Comparison of ENCODE assay signal across 25 cellular contexts in the genomic region with DNA sequence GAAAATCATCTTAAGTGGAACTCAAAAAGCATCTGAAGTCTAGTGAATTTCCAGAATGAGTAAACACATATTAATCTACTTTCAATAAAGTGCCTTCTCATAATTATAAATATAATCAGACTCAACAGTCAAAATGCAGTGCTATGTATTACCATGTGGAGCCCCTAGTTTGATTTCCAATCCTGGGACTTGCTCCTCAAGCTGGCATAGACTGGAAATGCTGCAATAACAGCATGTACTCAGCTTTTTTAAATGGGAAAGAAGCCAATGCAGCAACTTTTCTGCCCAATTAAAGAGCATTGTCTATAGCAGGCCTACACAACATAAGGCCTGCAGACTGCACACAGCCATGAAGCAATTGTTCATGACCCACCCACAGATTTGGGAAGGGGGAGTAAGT.
"Had no signal": no experiment of that assay in that cellular context is flagged by ENCODE, and none has a peak within 500 bp of the region (broad histone marks: within the 10 kb centered on the region; RNA-seq: fewer than 3 reads in every experiment).

No MANE protein-coding gene starts in this region.

- H3K4me2 ChIP-seq: SK-N-SH had no signal

- H3K9me3 ChIP-seq: Peyer's patch, SJSA1 had no signal

- H3K27me3 ChIP-seq: brain microvascular endothelial cell, cardiac muscle cell, Peyer's patch, SJSA1 had no signal

- H3K4me1 ChIP-seq: Peyer's patch, SJSA1 had no signal

- DNase-seq: activated CD4-positive, alpha-beta T cell treated with anti-CD3 and anti-CD28 coated beads for 36 hours; activated CD4-positive, alpha-beta T cell treated with anti-CD3 and anti-CD28 coated beads, Interleukin-2, amount 10 ng/mL, durations not matched to agents 7 days and 5 days; activated CD4-positive, alpha-beta T cell treated with anti-CD3 and anti-CD28 coated beads, Interleukin-2, amount 50 U/mL, for 48 hours; activated CD8-positive, alpha-beta T cell treated with anti-CD3 and anti-CD28 coated beads, Interleukin-2, amount 10 ng/mL, durations not matched to agents 7 days and 5 days; activated gamma-delta T cell; activated naive CD4-positive, alpha-beta T cell treated with anti-CD3 and anti-CD28 coated beads for 36 hours; activated T-cell treated with anti-CD3 and anti-CD28 coated beads, Interleukin-2, amount 50 U/mL, for 24 hours; anterior cingulate cortex; brain microvascular endothelial cell; NCI-H1092 treated with DMSO at 0.1 percent for 48 hours; NCI-H1417 treated with DMSO at 0.1 percent for 48 hours; NCI-H187 treated with DMSO at 0.1 percent for 48 hours; NCI-H2081; NCI-H2171 treated with DMSO at 0.1 percent for 48 hours; NCI-H2227 treated with DMSO at 0.1 percent for 48 hours; NCI-H524; NK-92 treated with Interleukin-12 subunit alpha and Interleukin-12 subunit beta, amount 100 ng/mL, for 24 hours; PC-3; Peyer's patch; RPMI8226; SHP77 treated with DMSO at 0.1 percent for 48 hours; SK-N-SH had no signal

- H3K36me3 ChIP-seq: cardiac muscle cell, Peyer's patch had no signal

- H3K9ac ChIP-seq: SK-N-SH had no signal

- H3K27ac ChIP-seq: brain microvascular endothelial cell, cardiac muscle cell, Peyer's patch, SJSA1 had no signal

- H3K4me3 ChIP-seq: cardiac muscle cell, K562, Peyer's patch, SJSA1 had no signal
